In genomic region chr1:215625949-215626348, GRCh38 we compare ENCODE assay signal across 27 cellular contexts.
"Had no signal": no experiment of that assay in that cellular context is flagged by ENCODE, and none has a peak within 500 bp of the region (broad histone marks: within the 10 kb centered on the region; RNA-seq: fewer than 3 reads in every experiment).

No MANE protein-coding gene starts in this region.

- ATAC-seq: stimulated activated effector memory CD8-positive, alpha-beta T cell treated with anti-CD3 and anti-CD28 coated beads, Interleukin-12 subunit alpha, Interleukin-12 subunit beta, amount 100 ng/mL, for 72 hours; stimulated activated memory B cell treated with anti-CD40 and anti-IgM and Interleukin-4, amounts not matched to agents 10 μg/mL and 1 μg/mL and 100 μg/mL, for 72 hours; stimulated activated naive B cell treated with anti-CD40 and anti-IgM and Interleukin-4, amounts not matched to agents 10 μg/mL and 1 μg/mL and 100 μg/mL, for 72 hours; stimulated activated naive CD8-positive, alpha-beta T cell treated with anti-CD3 and anti-CD28 coated beads, Interleukin-15, amount 100 ng/mL, for 72 hours; stimulated activated naive CD8-positive, alpha-beta T cell treated with anti-CD3 and anti-CD28 coated beads, Interleukin-15, Interleukin-2, amounts not matched to agents 100 U/mL and 50 U/mL, for 24 hours; upper lobe of right lung had no signal

- H3K27me3 ChIP-seq: stomach, suprapubic skin, testis, thyroid gland, tibial artery, tibial nerve, transverse colon, upper lobe of left lung, upper lobe of right lung, uterus, vagina had no signal

- H3K9me3 ChIP-seq: stomach, suprapubic skin, testis, thoracic aorta, thyroid gland, tibial artery, tibial nerve, transverse colon, upper lobe of left lung, upper lobe of right lung, uterus, vagina had no signal

- H3K36me3 ChIP-seq: transverse colon, uterus had no signal

- H3K27ac ChIP-seq: stomach, suprapubic skin, testis, thoracic aorta, thyroid gland, tibial artery, tibial nerve, transverse colon, upper lobe of left lung, upper lobe of right lung, uterus, vagina had no signal

- DNase-seq: stimulated activated CD4-positive, alpha-beta T cell treated with anti-CD3 and anti-CD28 coated beads, Interleukin-2, amount 100 ng/mL, for 48 hours; stimulated activated CD4-positive, alpha-beta T cell treated with anti-CD3 and anti-CD28 coated beads, Interleukin-4, amount 100 ng/mL, for 1 hour; stimulated activated CD4-positive, alpha-beta T cell treated with anti-CD3 and anti-CD28 coated beads, Interleukin-4, amount 100 ng/mL, for 24 hours; stimulated activated CD4-positive, alpha-beta T cell treated with anti-CD3 and anti-CD28 coated beads, Interleukin-4, amount 100 ng/mL, for 4 hours; stimulated activated CD8-positive, alpha-beta memory T cell treated with anti-CD3 and anti-CD28 coated beads, Interleukin-4, amount 100 ng/mL, for 48 hours; stimulated activated naive B cell treated with anti-CD40 and anti-IgM and Interleukin-4, amounts not matched to agents 10 μg/mL and 1 μg/mL and 100 μg/mL, for 72 hours; stimulated activated naive CD4-positive, alpha-beta T cell; stimulated activated naive CD4-positive, alpha-beta T cell treated with Interleukin-2 at 50 U/mL for 16 hours; stimulated activated naive CD8-positive, alpha-beta T cell treated with anti-CD3 and anti-CD28 coated beads, Interleukin-15, amount 100 ng/mL, for 72 hours; stimulated activated naive CD8-positive, alpha-beta T cell treated with anti-CD3 and anti-CD28 coated beads, Interleukin-15, Interleukin-2, amounts not matched to agents 100 U/mL and 50 U/mL, for 24 hours; stomach; substantia nigra; testis; thyroid gland; tibial artery; transverse colon; trophoblast cell; upper lobe of left lung; upper lobe of right lung; uterus had no signal

- H3K4me1 ChIP-seq: stomach, testis, thyroid gland, tibial artery, tibial nerve, transverse colon, upper lobe of left lung, upper lobe of right lung, uterus, vagina had no signal

- H3K4me3 ChIP-seq: stomach, suprapubic skin, testis, thoracic aorta, thyroid gland, tibial artery, tibial nerve, transverse colon, upper lobe of left lung, upper lobe of right lung, uterus, vagina had no signal

- FAIRE-seq: urothelium cell line had no signal
